ENCODE assay signal across 11 cellular contexts in genomic region chr7:22696672-22697071, GRCh38. TPM values are rescaled to one million over a fixed set of nuclear protein-coding genes. Genes with fewer than 3 reads are reported as not detected.
DNase-seq lines count a peak whose midpoint lies in the region; ATAC-seq and TF ChIP-seq lines count a peak whose summit lies in the region.
"Had no signal": no experiment of that assay in that cellular context is flagged by ENCODE, and none has a peak within 500 bp of the region (broad histone marks: within the 10 kb centered on the region; RNA-seq: fewer than 3 reads in every experiment).

No MANE protein-coding gene starts in this region.

- ATAC-seq in IMR-90 (ENCODE audit: low read depth) (peak; percentile 85), omental fat pad (ENCODE audit: low FRiP score) (peak; percentile 70), GM19023 (IDR thresholded peaks at IDR 0.05; ENCODE audit: unreplicated experiment) (no peak), body of pancreas (no peak)
- ATAC-seq in activated naive CD8-positive, alpha-beta T cell treated with anti-CD3 and anti-CD28 coated beads, Interleukin-2, amount 10 ng/mL, durations not matched to agents 7 days and 5 days (ENCODE audit: low read depth): no peak

- H3K56ac ChIP-seq in IMR-90 (ENCODE audit: extremely low read depth, insufficient read depth, low read length): no peak overlapping the region

- H3K9me3 ChIP-seq in IMR-90 (ENCODE audit: control insufficient read depth, insufficient read depth, low read length) (no peaks in the 10 kb centered on the region), body of pancreas (no peaks in the 10 kb centered on the region)

- H3K4me1 ChIP-seq in IMR-90 (ENCODE audit: control insufficient read depth, insufficient read depth, low read length): peaks cover 9% of the 10 kb centered on the region
- H3K4me1 ChIP-seq in body of pancreas: no peaks in the 10 kb centered on the region

- no peaks in the 10 kb centered on the region for H4K20me1 ChIP-seq in IMR-90 (ENCODE audit: insufficient read depth, low read length)

- H3K9ac ChIP-seq in IMR-90 (ENCODE audit: low read depth, low read length): no peak overlapping the region

- 0 out of 2 replicates have a peak overlapping the region, but pooled peaks have one; percentile 29 for H3K14ac ChIP-seq in IMR-90 (replicated peaks; ENCODE audit: low read depth, low read length)

- peak overlapping the region; percentile 18 for H3K4me3 Mint-ChIP-seq in activated naive CD8-positive, alpha-beta T cell treated with anti-CD3 and anti-CD28 coated beads, Interleukin-2, amount 10 ng/mL, durations not matched to agents 7 days and 5 days

- peak overlapping the region; percentile 82 for H3K27ac Mint-ChIP-seq in activated naive CD8-positive, alpha-beta T cell treated with anti-CD3 and anti-CD28 coated beads, Interleukin-2, amount 10 ng/mL, durations not matched to agents 7 days and 5 days

- peak overlapping the region; percentile 65; the same call in 1 of the 2 replicates for H3K18ac ChIP-seq in IMR-90 (ENCODE audit: low read depth, low read length)

- no peaks in the 10 kb centered on the region for H3K9me1 ChIP-seq in IMR-90 (ENCODE audit: insufficient read depth, low read length)

- TF ChIP-seq CTCF in IMR-90 (conservative IDR thresholded peaks at IDR 0.05; ENCODE audit: low read depth, low read length) (no peak), omental fat pad (IDR thresholded peaks at IDR 0.05) (no peak), body of pancreas (IDR thresholded peaks at IDR 0.05) (no peak)

- peak overlapping the region; percentile 82; the same call in 1 of the 3 replicates for H2BK15ac ChIP-seq in IMR-90 (ENCODE audit: low read depth, low read length)

- TF ChIP-seq POLR2A in IMR-90 (IDR thresholded peaks at IDR 0.05; ENCODE audit: low read depth, low read length) (no peak), body of pancreas (IDR thresholded peaks at IDR 0.05) (no peak)

- H3K27me3 Mint-ChIP-seq in activated naive CD8-positive, alpha-beta T cell treated with anti-CD3 and anti-CD28 coated beads, Interleukin-2, amount 10 ng/mL, durations not matched to agents 7 days and 5 days: peaks cover 3% of the 10 kb centered on the region

- no CpG with 5 or more reads among the region's 3 CpGs for WGBS in IMR-90 (ENCODE audit: extremely low coverage in 2 of 2, insufficient read length in 1 of 2), 2 experiments
- 74 to 80% methylated on average over 3 of the region's 3 CpGs for WGBS in body of pancreas, 2 donors

- H3K4me1 Mint-ChIP-seq in activated naive CD8-positive, alpha-beta T cell treated with anti-CD3 and anti-CD28 coated beads, Interleukin-2, amount 10 ng/mL, durations not matched to agents 7 days and 5 days: peaks cover 69% of the 10 kb centered on the region

- H2AFZ ChIP-seq in IMR-90 (replicated peaks; ENCODE audit: low read length, poor library complexity): peak overlapping the region; percentile 69

- intact Hi-C loops in IMR-90 (cut with micrococcal nuclease) (no loop called here), body of pancreas (cut with DNase I) (no loop called here)

- peak overlapping the region; percentile 24; the same call in 1 of the 2 replicates for H4K5ac ChIP-seq in IMR-90 (ENCODE audit: low read depth, low read length)

- H4K91ac ChIP-seq in IMR-90 (ENCODE audit: insufficient read depth, low read depth, low read length): peak overlapping the region; percentile 43; the same call in 1 of the 2 replicates

- H3K27me3 ChIP-seq in IMR-90 (ENCODE audit: control insufficient read depth, insufficient read depth, low read length) (no peaks in the 10 kb centered on the region), body of pancreas (no peaks in the 10 kb centered on the region)

- no peak for TF ChIP-seq RAD21 in IMR-90 (IDR thresholded peaks at IDR 0.05; ENCODE audit: low read length)

- CTCF ChIA-PET in IMR-90 (lab: Yijun Ruan, JAX): no interaction called here

- peak overlapping the region in 1 of 2 experiments; percentile 37; a peak in 1 of 4 replicates for H4K8ac ChIP-seq in IMR-90 (ENCODE audit: low read depth in 2 of 2, low read length in 2 of 2)

- H3K36me3 ChIP-seq in IMR-90 (ENCODE audit: control insufficient read depth, insufficient read depth, low read length) (no peaks in the 10 kb centered on the region), body of pancreas (replicated peaks in 1 of 2; ENCODE audit: insufficient read depth in 1 of 2, low read depth in 2 of 2) (no peaks in the 10 kb centered on the region)

- H3K4me3 ChIP-seq in IMR-90 (ENCODE audit: insufficient read depth, low read depth, low read length) (no peak overlapping the region), body of pancreas (no peak overlapping the region)
- H3K4me3 ChIP-seq: skin epidermis had no signal

- H3K79me1 ChIP-seq in IMR-90 (ENCODE audit: low read depth in 1 of 2, low read length in 2 of 2): no peaks in the 10 kb centered on the region

- peaks cover 11% of the 10 kb centered on the region for H3K36me3 Mint-ChIP-seq in activated naive CD8-positive, alpha-beta T cell treated with anti-CD3 and anti-CD28 coated beads, Interleukin-2, amount 10 ng/mL, durations not matched to agents 7 days and 5 days

- peaks cover 1% of the 10 kb centered on the region for H3K9me3 Mint-ChIP-seq in activated naive CD8-positive, alpha-beta T cell treated with anti-CD3 and anti-CD28 coated beads, Interleukin-2, amount 10 ng/mL, durations not matched to agents 7 days and 5 days

- peak overlapping the region; percentile 63 for H2BK5ac ChIP-seq in IMR-90 (ENCODE audit: low read depth, low read length, poor library complexity, severe bottlenecking)

- POLR2A ChIA-PET in IMR-90 (lab: Charles Lee; ENCODE audit: unreplicated experiment): no interaction called here
- POLR2A ChIA-PET in activated naive CD8-positive, alpha-beta T cell treated with anti-CD3 and anti-CD28 coated beads, Interleukin-2, amount 10 ng/mL, durations not matched to agents 7 days and 5 days (lab: Charles Lee): interaction anchor here (0.6 to 4.2 kb wide), 3 partner anchors 14 to 132 kb away, joined by 4 to 39 read pairs (median 4); no protein-coding TSS in a partner anchor

- peak overlapping the region; percentile 29; the same call in 1 of the 2 replicates for H3K4me2 ChIP-seq in IMR-90 (ENCODE audit: low read depth, low read length)

- dilution Hi-C loops in IMR-90 (cut with HindIII; ENCODE audit: low sequenced_read_pairs, unreplicated experiment): no loop called here

- no peak overlapping the region for H2AK9ac ChIP-seq in IMR-90 (replicated peaks; ENCODE audit: low read depth, low read length, poor library complexity)

- H3K4ac ChIP-seq in IMR-90 (ENCODE audit: low read depth, low read length): peak overlapping the region; percentile 11; the same call in 1 of the 2 replicates

- in situ Hi-C loops in IMR-90 (cut with MboI; ENCODE audit: low sequenced_read_pairs): no loop called here

- DNase-seq in activated CD4-positive, alpha-beta T cell treated with anti-CD3 and anti-CD28 coated beads, Interleukin-2, amount 50 U/mL, for 48 hours: peak; percentile 11 to 28
- DNase-seq in activated CD4-positive, alpha-beta T cell treated with anti-CD3 and anti-CD28 coated beads for 1 hour: no peak
- DNase-seq in IMR-90 (peak; percentile 36), omental fat pad (ENCODE audit: low spot score) (no peak), body of pancreas (no peak), anterior cingulate cortex (lab: John Stamatoyannopoulos, UW) (no peak)
- DNase-seq in activated naive CD8-positive, alpha-beta T cell treated with anti-CD3 and anti-CD28 coated beads, Interleukin-2, amount 10 ng/mL, durations not matched to agents 7 days and 5 days: no peak
- DNase-seq: kidney glomerular epithelial cell had no signal

- no TSS peak for BruUV-seq in IMR-90 (replicated peaks; lab: Mats Ljungman, UMichigan)

- H3K27ac ChIP-seq in IMR-90 (ENCODE audit: insufficient read depth, low read length): 0 out of 2 replicates have a peak overlapping the region, but pooled peaks have one; percentile 7
- no peak overlapping the region for H3K27ac ChIP-seq in body of pancreas
- H3K27ac ChIP-seq: HL-60 had no signal

- peak overlapping the region; percentile 69 for H2BK20ac ChIP-seq in IMR-90 (ENCODE audit: low read depth, low read length)

- H2AK5ac ChIP-seq in IMR-90 (ENCODE audit: low read depth, low read length): no peak overlapping the region

- no peak overlapping the region for H3K23ac ChIP-seq in IMR-90 (ENCODE audit: low read depth, low read length)

- H2BK120ac ChIP-seq in IMR-90 (ENCODE audit: low read depth, low read length): peak overlapping the region; percentile 57; the same call in 1 of the 2 replicates

TF ChIP-seq in IMR-90, 13 proteins besides CTCF, POLR2A, EP300 and RAD21:
- TF ChIP-seq MXI1 (IDR thresholded peaks at IDR 0.05; ENCODE audit: borderline replicate concordance, low read depth, low read length): no peak
- TF ChIP-seq USF2 (IDR thresholded peaks at IDR 0.05; ENCODE audit: low read depth, low read length): no peak
- TF ChIP-seq MAFK (IDR thresholded peaks at IDR 0.05; ENCODE audit: low read depth, low read length): no peak

RNA-seq across cellular contexts. Expression of gene IL6, which starts 30.3 kb away (rescaled TPM):
- 15.2 and 18.3 TPM in 2 replicates for total RNA-seq in IMR-90 (2012; rRNA removed)
- 45.2 and 50.8 TPM in 2 replicates for polyA plus RNA-seq in IMR-90 (2012; rRNA removed)
- 52.3 and 73.8 TPM in 2 replicates for polyA plus RNA-seq in IMR-90 (2012; cell fraction: cytosol; rRNA removed)
- 136 and 310 TPM in 2 replicates for polyA plus RNA-seq in IMR-90 (2012; cell fraction: nucleus; rRNA removed; ENCODE audit: low replicate concordance)
- total RNA-seq in activated naive CD8-positive, alpha-beta T cell treated with anti-CD3 and anti-CD28 coated beads, Interleukin-2, amount 10 ng/mL, durations not matched to agents 7 days and 5 days: under 1 TPM; 0.64 to 0.99 TPM
- total RNA-seq in omental fat pad: 100 to 1,000 TPM in 2 of 4 donors, 10 to 100 TPM in 2; 17.7 to 381 (median 111) TPM
- 1 to 10 TPM in 1 of 2 donors, under 1 TPM in 1; 0.99 to 2.9 TPM for total RNA-seq in body of pancreas

Comparison
In these comparisons a context has a peak if more than half of its experiments do, and no peak if none do; other contexts are left out.
1. DNase-seq: peak in activated CD4-positive, alpha-beta T cell treated with anti-CD3 and anti-CD28 coated beads, Interleukin-2, amount 50 U/mL, for 48 hours (2 of 2) and IMR-90 (single experiment); none in activated CD4-positive, alpha-beta T cell treated with anti-CD3 and anti-CD28 coated beads for 1 hour (single experiment), activated naive CD8-positive, alpha-beta T cell treated with anti-CD3 and anti-CD28 coated beads, Interleukin-2, amount 10 ng/mL, durations not matched to agents 7 days and 5 days (single experiment), omental fat pad (single experiment), body of pancreas (0 of 4) and anterior cingulate cortex (0 of 58).
2. ATAC-seq: peak in IMR-90 (single experiment) and omental fat pad (single experiment); none in activated naive CD8-positive, alpha-beta T cell treated with anti-CD3 and anti-CD28 coated beads, Interleukin-2, amount 10 ng/mL, durations not matched to agents 7 days and 5 days (single experiment), GM19023 (single experiment) and body of pancreas (single experiment).